In the genomic region with DNA sequence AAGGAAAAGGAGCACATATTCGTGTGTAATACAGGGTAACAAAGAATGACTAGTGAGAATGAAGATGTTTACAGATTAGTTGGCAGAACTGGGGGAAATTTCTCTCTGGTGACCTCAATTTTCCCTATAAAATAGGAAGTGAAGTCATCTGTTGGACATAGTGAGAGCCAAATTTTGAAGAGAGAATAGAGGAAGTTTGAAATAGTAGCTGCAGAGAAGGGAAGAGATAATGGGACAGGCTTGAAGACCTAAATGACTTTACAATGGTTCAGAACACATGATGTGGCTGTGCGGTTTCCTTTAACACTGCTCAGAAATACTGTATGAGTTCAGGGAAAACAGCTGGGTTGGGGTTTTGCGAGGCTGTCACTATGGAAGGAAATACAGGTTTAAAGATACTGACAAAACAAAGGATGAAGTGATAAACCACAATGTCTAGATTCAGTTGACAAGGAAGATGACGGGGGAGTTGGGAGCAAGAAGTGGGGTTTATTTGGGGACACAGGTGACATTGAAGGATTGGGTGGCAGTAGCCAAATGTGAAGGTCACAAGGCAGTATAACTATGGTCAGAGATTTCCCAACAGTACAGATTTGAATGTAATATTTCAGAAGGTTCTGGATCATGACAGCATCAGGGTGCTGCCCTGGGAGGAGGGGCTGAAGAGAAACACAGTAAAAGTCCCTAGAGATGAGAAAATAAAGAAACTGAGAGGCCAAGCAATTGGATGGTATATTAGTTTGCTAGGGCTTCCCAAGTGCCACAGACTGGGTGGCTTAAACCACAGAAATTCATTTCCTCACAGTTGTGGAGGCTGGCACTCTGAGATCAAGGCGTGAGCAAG, we compare ENCODE assay signal across 8 cellular contexts.
DNase-seq lines count a peak whose midpoint lies in the region; ATAC-seq and TF ChIP-seq lines count a peak whose summit lies in the region.

No MANE protein-coding gene starts in this region.

- CTCF ChIA-PET in CD4-positive, alpha-beta T cell (lab: Charles Lee): interaction anchor here (2.9 kb wide), 1 partner anchor 14 kb away, joined by 11 read pairs; no protein-coding TSS in a partner anchor

- no peaks in the 10 kb centered on the region for H3K27me3 ChIP-seq in CD4-positive, alpha-beta T cell (ENCODE audit: control insufficient read depth, insufficient read depth, low read length)
- no peaks in the 10 kb centered on the region for H3K27me3 ChIP-seq in HAP-1 (ENCODE audit: low read depth)

- no peaks in the 10 kb centered on the region for H3K9me3 ChIP-seq in CD4-positive, alpha-beta T cell (ENCODE audit: control insufficient read depth, low read length)
- H3K9me3 ChIP-seq in HAP-1: no peaks in the 10 kb centered on the region

- H3K4me3 ChIP-seq in fibroblast of the aortic adventitia (ENCODE audit: low read depth, low read length): no peak overlapping the region
- H3K4me3 ChIP-seq in HAP-1: no peak overlapping the region

- TF ChIP-seq CTCF in CD4-positive, alpha-beta T cell (IDR thresholded peaks at IDR 0.05): no peak
- no peak for TF ChIP-seq CTCF in fibroblast of the aortic adventitia (IDR thresholded peaks at IDR 0.05; ENCODE audit: insufficient read depth, low read length)

- peak; percentile 92 for ATAC-seq in CD4-positive, alpha-beta T cell (ENCODE audit: poor library complexity)
- peak; percentile 94 for ATAC-seq in GM21515 (IDR thresholded peaks at IDR 0.05; ENCODE audit: unreplicated experiment)

- intact Hi-C loops in CD4-positive, alpha-beta T cell (cut with DNase I, micrococcal nuclease): loop anchor here in 1 of 2 experiments (1.0 to 2.0 kb wide), 2 partner anchors 13 to 61 kb away; no protein-coding TSS in a partner anchor

- H3K4me1 Mint-ChIP-seq in CD4-positive, alpha-beta T cell (ENCODE audit: low read depth): peaks cover 28% of the 10 kb centered on the region
- peaks cover 9 to 20% (median 13%) of the 10 kb centered on the region in 3 donors for H3K4me1 Mint-ChIP-seq in IgD-negative memory B cell

- POLR2A ChIA-PET in CD4-positive, alpha-beta T cell (lab: Charles Lee): interaction anchor here (0.6 to 2.4 kb wide), 4 partner anchors 14 to 1365 kb away, joined by 3 to 12 read pairs (median 3); a partner anchor contains a TSS

- DNase-seq in CD4-positive, alpha-beta T cell: peak; percentile 11 to 54 (median 35)
- peak; percentile 1 to 22 for DNase-seq in activated CD8-positive, alpha-beta memory T cell treated with anti-CD3 and anti-CD28 coated beads for 1 hour (ENCODE audit: extremely low read depth in 1 of 2, low read depth in 1 of 2)
- DNase-seq in fibroblast of the aortic adventitia (ENCODE audit: low read depth) (peak; percentile 76), HAP-1 (ENCODE audit: low spot score in 2 of 2) (no peak), superior temporal gyrus (ENCODE audit: extremely low spot score) (no peak)
- peak; percentile 17 to 61 for DNase-seq in stimulated activated CD4-positive, alpha-beta T cell treated with anti-CD3 and anti-CD28 coated beads, Interleukin-4, amount 100 ng/mL, for 4 hours

- no peaks in the 10 kb centered on the region for H3K27me3 Mint-ChIP-seq in CD4-positive, alpha-beta T cell
- no peaks in the 10 kb centered on the region for H3K27me3 Mint-ChIP-seq in IgD-negative memory B cell

- H3K27ac Mint-ChIP-seq in CD4-positive, alpha-beta T cell: peak overlapping the region; percentile 78
- H3K27ac Mint-ChIP-seq in IgD-negative memory B cell: peak overlapping the region in 2 of 3 donors; percentile 4 to 35

- H3K4me1 ChIP-seq in HAP-1: peaks cover 4% of the 10 kb centered on the region

- no peaks in the 10 kb centered on the region for H3K36me3 ChIP-seq in HAP-1 (replicated peaks)

- peak overlapping the region; percentile 22 for H3K27ac ChIP-seq in CD4-positive, alpha-beta T cell (ENCODE audit: low read depth, low read length)

- H3K4me3 Mint-ChIP-seq in CD4-positive, alpha-beta T cell: peak overlapping the region; percentile 14
- H3K4me3 Mint-ChIP-seq in IgD-negative memory B cell: peak overlapping the region in 2 of 4 donors; percentile 13

- H3K9me3 Mint-ChIP-seq in CD4-positive, alpha-beta T cell: no peaks in the 10 kb centered on the region
- peaks cover 0 to 1% (median 0%) of the 10 kb centered on the region in 3 donors for H3K9me3 Mint-ChIP-seq in IgD-negative memory B cell

- in situ Hi-C loops in HAP-1 (cut with MboI; ENCODE audit: low sequenced_read_pairs): no loop called here

- H3K36me3 Mint-ChIP-seq in CD4-positive, alpha-beta T cell (ENCODE audit: low read depth): no peaks in the 10 kb centered on the region
- no peaks in the 10 kb centered on the region for H3K36me3 Mint-ChIP-seq in IgD-negative memory B cell

Comparison
In these comparisons a context has a peak if more than half of its experiments do, and no peak if none do; other contexts are left out.
1. DNase-seq: peak in CD4-positive, alpha-beta T cell (10 of 10), activated CD8-positive, alpha-beta memory T cell treated with anti-CD3 and anti-CD28 coated beads for 1 hour (2 of 2), fibroblast of the aortic adventitia (single experiment) and stimulated activated CD4-positive, alpha-beta T cell treated with anti-CD3 and anti-CD28 coated beads, Interleukin-4, amount 100 ng/mL, for 4 hours (2 of 2); none in HAP-1 (0 of 2) and superior temporal gyrus (single experiment).